6 cellular contexts compared by ENCODE assay signal in genomic region chr19:50602089-50602422, GRCh38. TPM values are rescaled to one million over a fixed set of nuclear protein-coding genes. Genes with fewer than 3 reads are reported as not detected.
"Had no signal": no experiment of that assay in that cellular context is flagged by ENCODE, and none has a peak within 500 bp of the region (broad histone marks: within the 10 kb centered on the region; RNA-seq: fewer than 3 reads in every experiment).

No MANE protein-coding gene starts in this region.

- H3K4me1 Mint-ChIP-seq: IgD-negative memory B cell had no signal

- H3K27ac ChIP-seq: HL-60 had no signal

- H3K27ac Mint-ChIP-seq: IgD-negative memory B cell had no signal

- DNase-seq: IMR-90 had no signal

- H3K4me3 Mint-ChIP-seq: IgD-negative memory B cell had no signal

- ATAC-seq: HepG2 had no signal

- FAIRE-seq: HepG2, HTR-8/SVneo had no signal

RNA-seq across cellular contexts. Expression of gene LRRC4B, which starts 33.8 kb away (rescaled TPM):
- total RNA-seq: HepG2, HT-29, IMR-90 had no signal
- polyA plus RNA-seq: HepG2, IgD-negative memory B cell had no signal

RNA-seq across cellular contexts. Expression of gene SYT3, which starts 37.6 kb away (rescaled TPM):
- total RNA-seq: HepG2, HT-29, IMR-90 had no signal
- polyA plus RNA-seq: HepG2, IgD-negative memory B cell had no signal

RNA-seq across cellular contexts. Expression of gene C19orf81, which starts 47.2 kb away (rescaled TPM):
- total RNA-seq: HepG2, HT-29, IMR-90 had no signal
- polyA plus RNA-seq: HepG2 had no signal
